Comparison of ENCODE assay signal across 1 cellular context in the genomic region with DNA sequence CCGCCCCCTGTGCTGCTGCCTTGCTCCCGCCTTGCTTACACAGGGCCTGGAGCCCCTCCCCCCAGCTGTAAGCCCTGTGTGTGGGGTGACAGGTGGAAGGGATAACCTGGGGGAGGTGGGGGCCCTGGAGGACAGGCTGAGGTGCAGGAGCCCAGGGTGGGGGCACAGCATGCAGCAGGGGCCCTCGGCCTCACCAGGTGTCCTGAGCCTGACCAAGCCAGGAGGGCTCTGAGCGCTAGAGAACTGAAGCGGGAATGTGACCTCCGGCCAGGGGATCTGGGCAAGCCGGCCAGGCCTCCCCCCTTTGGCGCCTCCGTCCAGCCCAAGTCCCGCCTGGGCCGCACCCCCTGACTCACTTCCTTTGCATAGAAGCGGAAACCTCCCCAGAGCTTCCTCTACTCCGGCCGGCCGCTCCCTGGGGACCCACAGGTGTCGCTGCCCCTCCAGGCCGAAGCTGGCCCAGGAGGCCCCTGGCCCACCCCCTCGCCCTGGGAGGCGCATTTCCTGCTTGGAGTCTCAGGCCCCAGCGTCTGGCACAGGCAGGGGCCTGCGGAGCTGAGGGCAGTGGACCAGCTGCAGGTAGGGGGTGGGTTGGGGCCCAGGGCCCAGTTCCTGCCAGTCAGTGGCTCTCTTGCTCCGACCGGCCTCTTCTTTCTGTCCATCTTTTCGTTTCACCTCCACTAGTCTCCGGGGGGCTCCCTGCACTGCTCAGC.
TF ChIP-seq lines count a peak whose summit lies in the region.

Gene TOR4A (plus strand): TSS at position 398 of the 713 bp plus-strand sequence. CDS start 964 bp downstream, outside the sequence.

TF ChIP-seq in K562, 482 proteins besides CTCF, POLR2A, EP300 and RAD21 (continued from another document and continues in another):
- TF ChIP-seq, protein P1, sequence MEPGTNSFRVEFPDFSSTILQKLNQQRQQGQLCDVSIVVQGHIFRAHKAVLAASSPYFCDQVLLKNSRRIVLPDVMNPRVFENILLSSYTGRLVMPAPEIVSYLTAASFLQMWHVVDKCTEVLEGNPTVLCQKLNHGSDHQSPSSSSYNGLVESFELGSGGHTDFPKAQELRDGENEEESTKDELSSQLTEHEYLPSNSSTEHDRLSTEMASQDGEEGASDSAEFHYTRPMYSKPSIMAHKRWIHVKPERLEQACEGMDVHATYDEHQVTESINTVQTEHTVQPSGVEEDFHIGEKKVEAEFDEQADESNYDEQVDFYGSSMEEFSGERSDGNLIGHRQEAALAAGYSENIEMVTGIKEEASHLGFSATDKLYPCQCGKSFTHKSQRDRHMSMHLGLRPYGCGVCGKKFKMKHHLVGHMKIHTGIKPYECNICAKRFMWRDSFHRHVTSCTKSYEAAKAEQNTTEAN (CRISPR knock-in tag; IDR thresholded peaks at IDR 0.05) = 0 out of 2 replicates have a peak, but pooled peaks have one; percentile 30
- TF ChIP-seq XRCC3 (IDR thresholded peaks at IDR 0.05) = no peak
- TF ChIP-seq MTA3 (IDR thresholded peaks at IDR 0.05; ENCODE audit: borderline replicate concordance) = peak; percentile 40
- TF ChIP-seq, protein P2, sequence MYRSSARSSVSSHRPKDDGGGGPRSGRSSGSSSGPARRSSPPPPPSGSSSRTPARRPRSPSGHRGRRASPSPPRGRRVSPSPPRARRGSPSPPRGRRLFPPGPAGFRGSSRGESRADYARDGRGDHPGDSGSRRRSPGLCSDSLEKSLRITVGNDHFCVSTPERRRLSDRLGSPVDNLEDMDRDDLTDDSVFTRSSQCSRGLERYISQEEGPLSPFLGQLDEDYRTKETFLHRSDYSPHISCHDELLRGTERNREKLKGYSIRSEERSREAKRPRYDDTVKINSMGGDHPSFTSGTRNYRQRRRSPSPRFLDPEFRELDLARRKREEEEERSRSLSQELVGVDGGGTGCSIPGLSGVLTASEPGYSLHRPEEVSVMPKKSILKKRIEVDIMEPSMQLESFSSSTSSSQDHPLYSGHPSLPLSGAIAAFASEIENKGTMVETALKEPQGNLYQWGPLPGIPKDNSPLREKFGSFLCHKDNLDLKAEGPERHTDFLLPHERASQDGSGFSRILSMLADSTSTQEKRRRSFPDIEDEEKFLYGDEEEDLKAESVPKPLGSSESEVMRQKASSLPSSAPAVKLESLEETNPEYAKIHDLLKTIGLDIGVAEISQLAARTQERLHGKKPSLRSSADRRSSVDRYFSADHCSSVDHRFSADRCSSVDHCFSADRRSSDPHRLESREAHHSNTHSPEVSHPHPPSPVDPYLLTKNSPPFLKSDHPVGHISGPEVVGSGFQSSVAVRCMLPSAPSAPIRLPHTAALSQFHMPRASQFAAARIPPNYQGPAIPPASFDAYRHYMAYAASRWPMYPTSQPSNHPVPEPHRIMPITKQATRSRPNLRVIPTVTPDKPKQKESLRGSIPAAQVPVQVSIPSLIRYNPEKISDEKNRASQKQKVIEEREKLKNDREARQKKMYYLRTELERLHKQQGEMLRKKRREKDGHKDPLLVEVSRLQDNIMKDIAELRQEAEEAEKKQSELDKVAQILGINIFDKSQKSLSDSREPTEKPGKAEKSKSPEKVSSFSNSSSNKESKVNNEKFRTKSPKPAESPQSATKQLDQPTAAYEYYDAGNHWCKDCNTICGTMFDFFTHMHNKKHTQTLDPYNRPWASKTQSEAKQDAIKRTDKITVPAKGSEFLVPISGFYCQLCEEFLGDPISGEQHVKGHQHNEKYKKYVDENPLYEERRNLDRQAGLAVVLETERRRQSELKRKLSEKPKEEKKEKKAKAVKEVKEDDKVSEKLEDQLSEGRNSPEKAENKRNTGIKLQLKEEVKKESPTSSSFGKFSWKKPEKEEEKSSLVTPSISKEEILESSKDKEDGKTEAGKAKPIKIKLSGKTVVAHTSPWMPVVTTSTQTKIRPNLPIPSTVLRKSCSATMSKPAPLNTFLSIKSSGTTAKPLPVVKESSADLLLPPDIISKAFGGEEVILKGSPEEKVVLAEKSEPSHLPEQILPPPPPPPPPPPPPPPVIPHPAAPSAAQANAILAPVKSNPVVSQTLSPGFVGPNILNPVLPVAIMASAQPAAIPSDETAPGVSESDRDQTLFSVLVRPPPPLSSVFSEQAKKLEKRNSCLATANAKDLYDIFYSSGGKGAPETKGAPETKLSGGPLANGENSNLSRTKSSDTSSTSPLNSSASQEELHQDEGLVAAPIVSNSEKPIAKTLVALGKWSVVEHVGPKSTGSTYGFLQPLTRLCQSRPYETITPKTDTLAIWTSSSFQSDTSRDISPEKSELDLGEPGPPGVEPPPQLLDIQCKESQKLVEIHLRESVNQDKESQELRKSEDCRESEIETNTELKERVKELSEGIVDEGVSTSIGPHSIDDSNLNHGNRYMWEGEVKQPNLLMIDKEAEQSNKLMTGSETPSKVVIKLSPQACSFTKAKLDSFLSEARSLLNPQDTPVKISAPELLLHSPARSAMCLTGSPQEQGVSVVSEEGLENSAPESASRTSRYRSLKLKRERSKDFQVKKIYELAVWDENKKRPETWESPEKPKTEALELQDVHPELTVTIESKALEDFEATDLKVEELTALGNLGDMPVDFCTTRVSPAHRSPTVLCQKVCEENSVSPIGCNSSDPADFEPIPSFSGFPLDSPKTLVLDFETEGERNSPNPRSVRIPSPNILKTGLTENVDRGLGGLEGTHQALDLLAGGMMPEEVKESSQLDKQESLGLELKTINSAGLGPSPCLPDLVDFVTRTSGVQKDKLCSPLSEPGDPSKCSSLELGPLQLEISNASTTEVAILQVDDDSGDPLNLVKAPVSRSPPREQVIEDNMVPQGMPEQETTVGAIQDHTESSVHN (IDR thresholded peaks at IDR 0.05; ENCODE audit: borderline replicate concordance in 1 of 2, low read depth in 1 of 2) = peak in 1 of 2 experiments; percentile 55; a peak in 1 of 4 replicates
- peak; percentile 11 for TF ChIP-seq CHD2 (IDR thresholded peaks at IDR 0.05; ENCODE audit: low read depth, low read length)
- no peak for TF ChIP-seq GTF2F1 (IDR thresholded peaks at IDR 0.05; ENCODE audit: low read depth, low read length)
- peak; percentile 36; the same call in 1 of the 2 replicates for TF ChIP-seq NR4A1 (CRISPR knock-in tag; IDR thresholded peaks at IDR 0.05)
- TF ChIP-seq NR4A1 (tag; IDR thresholded peaks at IDR 0.05) = no peak; the same call in 1 of the 2 replicates
- TF ChIP-seq WHSC1 (IDR thresholded peaks at IDR 0.05; ENCODE audit: low read length) = no peak
- TF ChIP-seq SP1 (CRISPR knock-in tag; IDR thresholded peaks at IDR 0.05) = no peak
- TF ChIP-seq HNRNPH1 (optimal IDR thresholded peaks at IDR 0.05; ENCODE audit: low read depth, low read length) = no peak
- peak; percentile 83 to 96 for TF ChIP-seq MAZ (CRISPR knock-in tag; conservative IDR thresholded peaks at IDR 0.05 in 1 of 2, IDR thresholded peaks at IDR 0.05 in 1 of 2)
- TF ChIP-seq PCBP1 (IDR thresholded peaks at IDR 0.05; ENCODE audit: low read depth, low read length, poor library complexity, severe bottlenecking) = no peak
- peak; percentile 55 for TF ChIP-seq KDM5B (IDR thresholded peaks at IDR 0.05; ENCODE audit: insufficient replicate concordance, low read depth, low read length)
- TF ChIP-seq, protein P3, sequence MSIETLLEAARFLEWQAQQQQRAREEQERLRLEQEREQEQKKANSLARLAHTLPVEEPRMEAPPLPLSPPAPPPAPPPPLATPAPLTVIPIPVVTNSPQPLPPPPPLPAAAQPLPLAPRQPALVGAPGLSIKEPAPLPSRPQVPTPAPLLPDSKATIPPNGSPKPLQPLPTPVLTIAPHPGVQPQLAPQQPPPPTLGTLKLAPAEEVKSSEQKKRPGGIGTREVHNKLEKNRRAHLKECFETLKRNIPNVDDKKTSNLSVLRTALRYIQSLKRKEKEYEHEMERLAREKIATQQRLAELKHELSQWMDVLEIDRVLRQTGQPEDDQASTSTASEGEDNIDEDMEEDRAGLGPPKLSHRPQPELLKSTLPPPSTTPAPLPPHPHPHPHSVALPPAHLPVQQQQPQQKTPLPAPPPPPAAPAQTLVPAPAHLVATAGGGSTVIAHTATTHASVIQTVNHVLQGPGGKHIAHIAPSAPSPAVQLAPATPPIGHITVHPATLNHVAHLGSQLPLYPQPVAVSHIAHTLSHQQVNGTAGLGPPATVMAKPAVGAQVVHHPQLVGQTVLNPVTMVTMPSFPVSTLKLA (conservative IDR thresholded peaks at IDR 0.05) = peak; percentile 84 to 91
- 0 out of 2 replicates have a peak, but pooled peaks have one; percentile 15 for TF ChIP-seq SIN3B (IDR thresholded peaks at IDR 0.05; ENCODE audit: low read depth)
- TF ChIP-seq ZBTB40 (IDR thresholded peaks at IDR 0.05) = peak; percentile 87
- TF ChIP-seq ZBTB40 (CRISPR knock-in tag; IDR thresholded peaks at IDR 0.05) = no peak
- TF ChIP-seq ZNF583 (CRISPR knock-in tag; IDR thresholded peaks at IDR 0.05) = peak; percentile 21; the same call in 1 of the 2 replicates
- no peak; a peak in 1 of 4 replicates for TF ChIP-seq FOXK2 (conservative IDR thresholded peaks at IDR 0.05 in 1 of 2, IDR thresholded peaks at IDR 0.05 in 1 of 2; ENCODE audit: low read depth in 2 of 2)
- TF ChIP-seq ZNF780A (CRISPR knock-in tag; IDR thresholded peaks at IDR 0.05) = no peak
- TF ChIP-seq ZC3H8 (IDR thresholded peaks at IDR 0.05) = no peak
- TF ChIP-seq, protein P4, sequence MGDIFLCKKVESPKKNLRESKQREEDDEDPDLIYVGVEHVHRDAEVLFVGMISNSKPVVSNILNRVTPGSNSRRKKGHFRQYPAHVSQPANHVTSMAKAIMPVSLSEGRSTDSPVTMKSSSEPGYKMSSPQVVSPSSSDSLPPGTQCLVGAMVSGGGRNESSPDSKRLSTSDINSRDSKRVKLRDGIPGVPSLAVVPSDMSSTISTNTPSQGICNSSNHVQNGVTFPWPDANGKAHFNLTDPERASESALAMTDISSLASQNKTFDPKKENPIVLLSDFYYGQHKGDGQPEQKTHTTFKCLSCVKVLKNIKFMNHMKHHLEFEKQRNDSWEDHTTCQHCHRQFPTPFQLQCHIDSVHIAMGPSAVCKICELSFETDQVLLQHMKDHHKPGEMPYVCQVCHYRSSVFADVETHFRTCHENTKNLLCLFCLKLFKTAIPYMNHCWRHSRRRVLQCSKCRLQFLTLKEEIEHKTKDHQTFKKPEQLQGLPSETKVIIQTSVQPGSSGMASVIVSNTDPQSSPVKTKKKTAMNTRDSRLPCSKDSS (IDR thresholded peaks at IDR 0.05; ENCODE audit: low read depth, partially characterized antibody) = no peak
- TF ChIP-seq EZH2 (IDR thresholded peaks at IDR 0.05; ENCODE audit: borderline replicate concordance, low read depth, low read length) = no peak
- TF ChIP-seq, protein P5, sequence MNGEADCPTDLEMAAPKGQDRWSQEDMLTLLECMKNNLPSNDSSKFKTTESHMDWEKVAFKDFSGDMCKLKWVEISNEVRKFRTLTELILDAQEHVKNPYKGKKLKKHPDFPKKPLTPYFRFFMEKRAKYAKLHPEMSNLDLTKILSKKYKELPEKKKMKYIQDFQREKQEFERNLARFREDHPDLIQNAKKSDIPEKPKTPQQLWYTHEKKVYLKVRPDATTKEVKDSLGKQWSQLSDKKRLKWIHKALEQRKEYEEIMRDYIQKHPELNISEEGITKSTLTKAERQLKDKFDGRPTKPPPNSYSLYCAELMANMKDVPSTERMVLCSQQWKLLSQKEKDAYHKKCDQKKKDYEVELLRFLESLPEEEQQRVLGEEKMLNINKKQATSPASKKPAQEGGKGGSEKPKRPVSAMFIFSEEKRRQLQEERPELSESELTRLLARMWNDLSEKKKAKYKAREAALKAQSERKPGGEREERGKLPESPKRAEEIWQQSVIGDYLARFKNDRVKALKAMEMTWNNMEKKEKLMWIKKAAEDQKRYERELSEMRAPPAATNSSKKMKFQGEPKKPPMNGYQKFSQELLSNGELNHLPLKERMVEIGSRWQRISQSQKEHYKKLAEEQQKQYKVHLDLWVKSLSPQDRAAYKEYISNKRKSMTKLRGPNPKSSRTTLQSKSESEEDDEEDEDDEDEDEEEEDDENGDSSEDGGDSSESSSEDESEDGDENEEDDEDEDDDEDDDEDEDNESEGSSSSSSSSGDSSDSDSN (IDR thresholded peaks at IDR 0.05; ENCODE audit: borderline replicate concordance in 1 of 2, low read depth in 2 of 2, low read length in 2 of 2) = peak; percentile 94 to 96
